10 cellular contexts compared by ENCODE assay signal in genomic region chr21:41142051-41142795, GRCh38. TPM values are rescaled to one million over a fixed set of nuclear protein-coding genes. Genes with fewer than 3 reads are reported as not detected.
A peak's percentile ranks its signal among the peaks of the same experiment; 100 is the strongest.
DNase-seq lines count a peak whose midpoint lies in the region; ATAC-seq and TF ChIP-seq lines count a peak whose summit lies in the region.
"Had no signal": no experiment of that assay in that cellular context is flagged by ENCODE, and none has a peak within 500 bp of the region (broad histone marks: within the 10 kb centered on the region; RNA-seq: fewer than 3 reads in every experiment).

No MANE protein-coding gene starts in this region.

- H3K27me3 ChIP-seq in breast epithelium = no peaks in the 10 kb centered on the region
- H3K27me3 ChIP-seq in lung (ENCODE audit: control insufficient read depth, insufficient read depth) = no peaks in the 10 kb centered on the region

- no peaks in the 10 kb centered on the region for H3K36me3 ChIP-seq in breast epithelium
- no peaks in the 10 kb centered on the region for H3K36me3 ChIP-seq in lung (ENCODE audit: control insufficient read depth in 2 of 2, insufficient read depth in 2 of 2, low read length in 2 of 2)

- intact Hi-C loops in breast epithelium (cut with DNase I; ENCODE audit: low total_unique reads) = no loop called here

- ATAC-seq in lung (ENCODE audit: insufficient read depth, low FRiP score) = peak; percentile 42
- ATAC-seq in GM18870 (IDR thresholded peaks at IDR 0.05; ENCODE audit: unreplicated experiment) = no peak
- ATAC-seq in HG03045 (IDR thresholded peaks at IDR 0.05; ENCODE audit: unreplicated experiment) = no peak
- ATAC-seq in HG03159 (IDR thresholded peaks at IDR 0.05; ENCODE audit: unreplicated experiment) = no peak
- ATAC-seq: K562 had no signal

- H3K9me3 ChIP-seq in breast epithelium = no peaks in the 10 kb centered on the region
- H3K9me3 ChIP-seq in lung (ENCODE audit: control insufficient read depth in 2 of 2, insufficient read depth in 1 of 2, low read length in 1 of 2) = no peaks in the 10 kb centered on the region

- DNase-seq in A172 (ENCODE audit: low spot score) = peak; percentile 93
- peak; percentile 73 for DNase-seq in LHCN-M2 (ENCODE audit: low read depth)
- DNase-seq in breast epithelium (ENCODE audit: low spot score in 2 of 2) = peak; percentile 64 to 97
- DNase-seq in lung (ENCODE audit: low spot score) = peak; percentile 49
- no peak for DNase-seq in T1000 (lab: John Stamatoyannopoulos, UW)
- DNase-seq: CD4-positive, CD25-positive, alpha-beta regulatory T cell had no signal

- H3K4me3 ChIP-seq in breast epithelium (peak overlapping the region in 1 of 3 donors; percentile 11), lung (no peak overlapping the region)
- H3K4me3 ChIP-seq: K562 had no signal

- H3K4me1 ChIP-seq in breast epithelium = peaks cover 7 to 10% of the 10 kb centered on the region in 2 donors
- H3K4me1 ChIP-seq in lung (ENCODE audit: control insufficient read depth in 2 of 2, insufficient read depth in 2 of 2, low read length in 2 of 2) = peaks cover 0 to 6% of the 10 kb centered on the region in 2 donors

- TF ChIP-seq CTCF in breast epithelium (IDR thresholded peaks at IDR 0.05) (no peak), lung (IDR thresholded peaks at IDR 0.05; ENCODE audit: control extremely low read depth, extremely low read depth) (no peak)

- 64 to 77% methylated on average over 15 of the region's 15 CpGs for WGBS in lung, 2 donors

- TF ChIP-seq POLR2A in breast epithelium (IDR thresholded peaks at IDR 0.05) = no peak

- H3K27ac ChIP-seq in breast epithelium (peak overlapping the region; percentile 71 to 86), lung (ENCODE audit: low read depth in 1 of 2, low read length in 1 of 2) (no peak overlapping the region)

RNA-seq across cellular contexts. Expression of gene BACE2, which starts 25.7 kb away (rescaled TPM):
- total RNA-seq in A172 (2014; rRNA removed; shearing (Covaris generic)) = 46.6 and 51.7 TPM in 2 replicates
- 14.4 and 17.4 TPM in 2 replicates for total RNA-seq in LHCN-M2 (2014; rRNA removed)
- polyA plus RNA-seq in LHCN-M2 (2012) = 37.0 TPM
- 10 to 100 TPM; 26.9 to 94.4 (median 67.5) TPM for total RNA-seq in breast epithelium
- total RNA-seq in lung = 10 to 100 TPM; 36.0 to 49.9 TPM
- polyA plus RNA-seq in lung = 10 to 100 TPM in 1 of 2 donors, 1 to 10 TPM in 1; 9.3 to 31.6 TPM

Comparison
In these comparisons a context has a peak if more than half of its experiments do, and no peak if none do; other contexts are left out.
1. H3K27ac ChIP-seq: peak in breast epithelium (2 of 2); none in lung (0 of 2).